In genomic region chr1:89310505-89310904, GRCh38 we compare ENCODE assay signal across 8 cellular contexts. TPM values are rescaled to one million over a fixed set of nuclear protein-coding genes. Genes with fewer than 3 reads are reported as not detected.
DNase-seq lines count a peak whose midpoint lies in the region; ATAC-seq lines count a peak whose summit lies in the region.

No MANE protein-coding gene starts in this region.

- DNase-seq in NCI-H2029 (lab: John Stamatoyannopoulos, UW) (peak; percentile 15), NCI-H2029 treated with DMSO at 0.1 percent for 48 hours (lab: John Stamatoyannopoulos, UW) (no peak), T-helper 17 cell (no peak), iris pigment epithelial cell (ENCODE audit: low read depth) (peak; percentile 73), NCI-H187 treated with DMSO at 0.1 percent for 48 hours (lab: John Stamatoyannopoulos, UW) (no peak), ecto neural progenitor cell (ENCODE audit: low spot score) (no peak), HuH-7.5 (ENCODE audit: low spot score) (no peak)

- H3K4me1 Mint-ChIP-seq in T-helper 17 cell = peaks cover 28% of the 10 kb centered on the region

- H3K36me3 Mint-ChIP-seq in T-helper 17 cell (ENCODE audit: low read depth) = peaks cover 2% of the 10 kb centered on the region

- ATAC-seq in HG02798 (IDR thresholded peaks at IDR 0.05; ENCODE audit: poor library complexity, unreplicated experiment) (peak; percentile 90), T-helper 17 cell (peak; percentile 42)

- peak overlapping the region; percentile 52 for H3K4me3 Mint-ChIP-seq in T-helper 17 cell

- no peaks in the 10 kb centered on the region for H3K9me3 ChIP-seq in T-helper 17 cell (ENCODE audit: control insufficient read depth, low read length, poor library complexity, severe bottlenecking)

- H3K27me3 Mint-ChIP-seq in T-helper 17 cell = no peaks in the 10 kb centered on the region

- peak overlapping the region; percentile 29 for H3K27ac Mint-ChIP-seq in T-helper 17 cell

RNA-seq across cellular contexts. Expression of gene GBP5, which starts 37.8 kb away (rescaled TPM):
- 100 to 1,000 TPM; 122 to 132 TPM for total RNA-seq in T-helper 17 cell

RNA-seq across cellular contexts. Expression of gene GBP6, which starts 53.4 kb away (rescaled TPM):
- under 1 TPM; 0.17 to 0.23 TPM for total RNA-seq in T-helper 17 cell

Comparison
In these comparisons a context has a peak if more than half of its experiments do, and no peak if none do; other contexts are left out.
1. DNase-seq: peak in NCI-H2029 (single experiment) and iris pigment epithelial cell (single experiment); none in NCI-H2029 treated with DMSO at 0.1 percent for 48 hours (single experiment), T-helper 17 cell (0 of 3), NCI-H187 treated with DMSO at 0.1 percent for 48 hours (single experiment), ecto neural progenitor cell (single experiment) and HuH-7.5 (single experiment).